Comparison of ENCODE assay signal across 1 cellular context in genomic region chr17:57906910-57907309, GRCh38.
TF ChIP-seq lines count a peak whose summit lies in the region.

No MANE protein-coding gene starts in this region.

TF ChIP-seq in HepG2, 621 proteins besides CTCF, POLR2A, EP300 and RAD21 (continued from another document):
- TF ChIP-seq THAP9 (CRISPR knock-in tag; IDR thresholded peaks at IDR 0.05; ENCODE audit: borderline replicate concordance) (peak; percentile 23; the same call in 1 of the 2 replicates), NFIC (IDR thresholded peaks at IDR 0.05; ENCODE audit: low read length) (no peak), LCORL (IDR thresholded peaks at IDR 0.05) (no peak), LCORL (CRISPR knock-in tag; IDR thresholded peaks at IDR 0.05) (0 out of 2 replicates have a peak, but pooled peaks have one; percentile 19), ZNF672 (CRISPR knock-in tag; IDR thresholded peaks at IDR 0.05) (no peak), ZC3H13 (CRISPR knock-in tag; IDR thresholded peaks at IDR 0.05) (no peak), ZNF446 (CRISPR knock-in tag; IDR thresholded peaks at IDR 0.05) (no peak), EEA1 (CRISPR knock-in tag; IDR thresholded peaks at IDR 0.05; ENCODE audit: borderline replicate concordance) (no peak), ZNF292 (CRISPR knock-in tag; IDR thresholded peaks at IDR 0.05; ENCODE audit: borderline replicate concordance, low read depth) (no peak), BCL6 (CRISPR knock-in tag; IDR thresholded peaks at IDR 0.05) (no peak), TBX2 (CRISPR knock-in tag; IDR thresholded peaks at IDR 0.05; ENCODE audit: borderline replicate concordance) (0 out of 2 replicates have a peak, but pooled peaks have one; percentile 34), MIER2 (CRISPR knock-in tag; IDR thresholded peaks at IDR 0.05) (peak; percentile 54; the same call in 1 of the 2 replicates), FOXA1 (IDR thresholded peaks at IDR 0.05) (no peak), FOXA1 (CRISPR knock-in tag; IDR thresholded peaks at IDR 0.05) (peak; percentile 52), ZNF501 (CRISPR knock-in tag; IDR thresholded peaks at IDR 0.05) (peak; percentile 61; the same call in 1 of the 2 replicates), SMC3 (IDR thresholded peaks at IDR 0.05; ENCODE audit: low read length) (peak; percentile 76), PHF21A (CRISPR knock-in tag; IDR thresholded peaks at IDR 0.05) (peak; percentile 54), TARDBP (CRISPR knock-in tag; IDR thresholded peaks at IDR 0.05) (0 out of 2 replicates have a peak, but pooled peaks have one; percentile 9), ZNF792 (CRISPR knock-in tag; IDR thresholded peaks at IDR 0.05) (0 out of 2 replicates have a peak, but pooled peaks have one; percentile 17), ZNF770 (CRISPR knock-in tag; IDR thresholded peaks at IDR 0.05) (peak; percentile 17; the same call in 1 of the 2 replicates), ZNF614 (CRISPR knock-in tag; IDR thresholded peaks at IDR 0.05; ENCODE audit: borderline replicate concordance) (no peak), TEAD3 (CRISPR knock-in tag; optimal IDR thresholded peaks at IDR 0.05; ENCODE audit: borderline replicate concordance) (peak; percentile 66), ZFX (CRISPR knock-in tag; IDR thresholded peaks at IDR 0.05; ENCODE audit: low read depth) (peak; percentile 70), RERE (CRISPR knock-in tag; IDR thresholded peaks at IDR 0.05; ENCODE audit: low read depth) (no peak), RCOR2 (CRISPR knock-in tag; IDR thresholded peaks at IDR 0.05) (no peak), U2AF2 (IDR thresholded peaks at IDR 0.05; ENCODE audit: low read depth, low read length) (0 out of 2 replicates have a peak, but pooled peaks have one; percentile 19)
- TF ChIP-seq, protein P1, sequence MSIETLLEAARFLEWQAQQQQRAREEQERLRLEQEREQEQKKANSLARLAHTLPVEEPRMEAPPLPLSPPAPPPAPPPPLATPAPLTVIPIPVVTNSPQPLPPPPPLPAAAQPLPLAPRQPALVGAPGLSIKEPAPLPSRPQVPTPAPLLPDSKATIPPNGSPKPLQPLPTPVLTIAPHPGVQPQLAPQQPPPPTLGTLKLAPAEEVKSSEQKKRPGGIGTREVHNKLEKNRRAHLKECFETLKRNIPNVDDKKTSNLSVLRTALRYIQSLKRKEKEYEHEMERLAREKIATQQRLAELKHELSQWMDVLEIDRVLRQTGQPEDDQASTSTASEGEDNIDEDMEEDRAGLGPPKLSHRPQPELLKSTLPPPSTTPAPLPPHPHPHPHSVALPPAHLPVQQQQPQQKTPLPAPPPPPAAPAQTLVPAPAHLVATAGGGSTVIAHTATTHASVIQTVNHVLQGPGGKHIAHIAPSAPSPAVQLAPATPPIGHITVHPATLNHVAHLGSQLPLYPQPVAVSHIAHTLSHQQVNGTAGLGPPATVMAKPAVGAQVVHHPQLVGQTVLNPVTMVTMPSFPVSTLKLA (IDR thresholded peaks at IDR 0.05) = no peak
- TF ChIP-seq, protein P2, sequence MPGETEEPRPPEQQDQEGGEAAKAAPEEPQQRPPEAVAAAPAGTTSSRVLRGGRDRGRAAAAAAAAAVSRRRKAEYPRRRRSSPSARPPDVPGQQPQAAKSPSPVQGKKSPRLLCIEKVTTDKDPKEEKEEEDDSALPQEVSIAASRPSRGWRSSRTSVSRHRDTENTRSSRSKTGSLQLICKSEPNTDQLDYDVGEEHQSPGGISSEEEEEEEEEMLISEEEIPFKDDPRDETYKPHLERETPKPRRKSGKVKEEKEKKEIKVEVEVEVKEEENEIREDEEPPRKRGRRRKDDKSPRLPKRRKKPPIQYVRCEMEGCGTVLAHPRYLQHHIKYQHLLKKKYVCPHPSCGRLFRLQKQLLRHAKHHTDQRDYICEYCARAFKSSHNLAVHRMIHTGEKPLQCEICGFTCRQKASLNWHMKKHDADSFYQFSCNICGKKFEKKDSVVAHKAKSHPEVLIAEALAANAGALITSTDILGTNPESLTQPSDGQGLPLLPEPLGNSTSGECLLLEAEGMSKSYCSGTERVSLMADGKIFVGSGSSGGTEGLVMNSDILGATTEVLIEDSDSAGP (CRISPR knock-in tag; IDR thresholded peaks at IDR 0.05; ENCODE audit: borderline replicate concordance) = 0 out of 2 replicates have a peak, but pooled peaks have one; percentile 36
- TF ChIP-seq, protein P3, sequence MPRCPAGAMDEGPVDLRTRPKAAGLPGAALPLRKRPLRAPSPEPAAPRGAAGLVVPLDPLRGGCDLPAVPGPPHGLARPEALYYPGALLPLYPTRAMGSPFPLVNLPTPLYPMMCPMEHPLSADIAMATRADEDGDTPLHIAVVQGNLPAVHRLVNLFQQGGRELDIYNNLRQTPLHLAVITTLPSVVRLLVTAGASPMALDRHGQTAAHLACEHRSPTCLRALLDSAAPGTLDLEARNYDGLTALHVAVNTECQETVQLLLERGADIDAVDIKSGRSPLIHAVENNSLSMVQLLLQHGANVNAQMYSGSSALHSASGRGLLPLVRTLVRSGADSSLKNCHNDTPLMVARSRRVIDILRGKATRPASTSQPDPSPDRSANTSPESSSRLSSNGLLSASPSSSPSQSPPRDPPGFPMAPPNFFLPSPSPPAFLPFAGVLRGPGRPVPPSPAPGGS (CRISPR knock-in tag; IDR thresholded peaks at IDR 0.05) = no peak
- TF ChIP-seq, protein P4, sequence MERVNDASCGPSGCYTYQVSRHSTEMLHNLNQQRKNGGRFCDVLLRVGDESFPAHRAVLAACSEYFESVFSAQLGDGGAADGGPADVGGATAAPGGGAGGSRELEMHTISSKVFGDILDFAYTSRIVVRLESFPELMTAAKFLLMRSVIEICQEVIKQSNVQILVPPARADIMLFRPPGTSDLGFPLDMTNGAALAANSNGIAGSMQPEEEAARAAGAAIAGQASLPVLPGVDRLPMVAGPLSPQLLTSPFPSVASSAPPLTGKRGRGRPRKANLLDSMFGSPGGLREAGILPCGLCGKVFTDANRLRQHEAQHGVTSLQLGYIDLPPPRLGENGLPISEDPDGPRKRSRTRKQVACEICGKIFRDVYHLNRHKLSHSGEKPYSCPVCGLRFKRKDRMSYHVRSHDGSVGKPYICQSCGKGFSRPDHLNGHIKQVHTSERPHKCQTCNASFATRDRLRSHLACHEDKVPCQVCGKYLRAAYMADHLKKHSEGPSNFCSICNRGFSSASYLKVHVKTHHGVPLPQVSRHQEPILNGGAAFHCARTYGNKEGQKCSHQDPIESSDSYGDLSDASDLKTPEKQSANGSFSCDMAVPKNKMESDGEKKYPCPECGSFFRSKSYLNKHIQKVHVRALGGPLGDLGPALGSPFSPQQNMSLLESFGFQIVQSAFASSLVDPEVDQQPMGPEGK (CRISPR knock-in tag; IDR thresholded peaks at IDR 0.05) = peak; percentile 71
- TF ChIP-seq, protein P5, sequence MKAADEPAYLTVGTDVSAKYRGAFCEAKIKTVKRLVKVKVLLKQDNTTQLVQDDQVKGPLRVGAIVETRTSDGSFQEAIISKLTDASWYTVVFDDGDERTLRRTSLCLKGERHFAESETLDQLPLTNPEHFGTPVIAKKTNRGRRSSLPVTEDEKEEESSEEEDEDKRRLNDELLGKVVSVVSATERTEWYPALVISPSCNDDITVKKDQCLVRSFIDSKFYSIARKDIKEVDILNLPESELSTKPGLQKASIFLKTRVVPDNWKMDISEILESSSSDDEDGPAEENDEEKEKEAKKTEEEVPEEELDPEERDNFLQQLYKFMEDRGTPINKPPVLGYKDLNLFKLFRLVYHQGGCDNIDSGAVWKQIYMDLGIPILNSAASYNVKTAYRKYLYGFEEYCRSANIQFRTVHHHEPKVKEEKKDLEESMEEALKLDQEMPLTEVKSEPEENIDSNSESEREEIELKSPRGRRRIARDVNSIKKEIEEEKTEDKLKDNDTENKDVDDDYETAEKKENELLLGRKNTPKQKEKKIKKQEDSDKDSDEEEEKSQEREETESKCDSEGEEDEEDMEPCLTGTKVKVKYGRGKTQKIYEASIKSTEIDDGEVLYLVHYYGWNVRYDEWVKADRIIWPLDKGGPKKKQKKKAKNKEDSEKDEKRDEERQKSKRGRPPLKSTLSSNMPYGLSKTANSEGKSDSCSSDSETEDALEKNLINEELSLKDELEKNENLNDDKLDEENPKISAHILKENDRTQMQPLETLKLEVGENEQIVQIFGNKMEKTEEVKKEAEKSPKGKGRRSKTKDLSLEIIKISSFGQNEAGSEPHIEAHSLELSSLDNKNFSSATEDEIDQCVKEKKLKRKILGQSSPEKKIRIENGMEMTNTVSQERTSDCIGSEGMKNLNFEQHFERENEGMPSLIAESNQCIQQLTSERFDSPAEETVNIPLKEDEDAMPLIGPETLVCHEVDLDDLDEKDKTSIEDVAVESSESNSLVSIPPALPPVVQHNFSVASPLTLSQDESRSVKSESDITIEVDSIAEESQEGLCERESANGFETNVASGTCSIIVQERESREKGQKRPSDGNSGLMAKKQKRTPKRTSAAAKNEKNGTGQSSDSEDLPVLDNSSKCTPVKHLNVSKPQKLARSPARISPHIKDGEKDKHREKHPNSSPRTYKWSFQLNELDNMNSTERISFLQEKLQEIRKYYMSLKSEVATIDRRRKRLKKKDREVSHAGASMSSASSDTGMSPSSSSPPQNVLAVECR (CRISPR knock-in tag; IDR thresholded peaks at IDR 0.05; ENCODE audit: borderline replicate concordance) = peak; percentile 26; the same call in 1 of the 2 replicates
- TF ChIP-seq, protein P6, sequence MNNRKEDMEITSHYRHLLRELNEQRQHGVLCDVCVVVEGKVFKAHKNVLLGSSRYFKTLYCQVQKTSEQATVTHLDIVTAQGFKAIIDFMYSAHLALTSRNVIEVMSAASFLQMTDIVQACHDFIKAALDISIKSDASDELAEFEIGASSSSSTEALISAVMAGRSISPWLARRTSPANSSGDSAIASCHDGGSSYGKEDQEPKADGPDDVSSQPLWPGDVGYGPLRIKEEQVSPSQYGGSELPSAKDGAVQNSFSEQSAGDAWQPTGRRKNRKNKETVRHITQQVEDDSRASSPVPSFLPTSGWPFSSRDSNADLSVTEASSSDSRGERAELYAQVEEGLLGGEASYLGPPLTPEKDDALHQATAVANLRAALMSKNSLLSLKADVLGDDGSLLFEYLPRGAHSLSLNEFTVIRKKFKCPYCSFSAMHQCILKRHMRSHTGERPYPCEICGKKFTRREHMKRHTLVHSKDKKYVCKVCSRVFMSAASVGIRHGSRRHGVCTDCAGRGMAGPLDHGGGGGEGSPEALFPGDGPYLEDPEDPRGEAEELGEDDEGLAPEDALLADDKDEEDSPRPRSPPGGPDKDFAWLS (CRISPR knock-in tag; IDR thresholded peaks at IDR 0.05; ENCODE audit: borderline replicate concordance) = no peak
